ENCODE assay signal across 8 cellular contexts in genomic region chr6:87702589-87702945, GRCh38. TPM values are rescaled to one million over a fixed set of nuclear protein-coding genes. Genes with fewer than 3 reads are reported as not detected.
DNase-seq lines count a peak whose midpoint lies in the region; ATAC-seq and TF ChIP-seq lines count a peak whose summit lies in the region.

No MANE protein-coding gene starts in this region.

- DNase-seq in activated T-cell treated with anti-CD3 and anti-CD28 coated beads, Interleukin-2, amount 50 U/mL, for 24 hours: no peak
- no peak for DNase-seq in activated T-cell treated with anti-CD3 and anti-CD28 coated beads, Interleukin-2, amount 50 U/mL, for 1 hour
- no peak for DNase-seq in Panc1 (ENCODE audit: low read depth, low spot score)
- peak; percentile 55 for DNase-seq in dermis blood vessel endothelial cell
- no peak for DNase-seq in naive B cell
- DNase-seq in GM19240 (ENCODE audit: insufficient read length, low spot score): no peak
- DNase-seq in putamen (ENCODE audit: low spot score): no peak

- H3K27ac ChIP-seq in Panc1 (ENCODE audit: low read length): peak overlapping the region; percentile 94

- H3K9me3 Mint-ChIP-seq in activated T-cell treated with anti-CD3 and anti-CD28 coated beads, Interleukin-2, amount 50 U/mL, for 24 hours: no peaks in the 10 kb centered on the region
- no peaks in the 10 kb centered on the region for H3K9me3 Mint-ChIP-seq in naive B cell

- no peaks in the 10 kb centered on the region for H3K27me3 ChIP-seq in Panc1 (ENCODE audit: control insufficient read depth, insufficient read depth, low read length)

- BruUV-seq in Panc1 (replicated peaks; lab: Mats Ljungman, UMichigan): TSS peak; percentile 97

- intact Hi-C loops in Panc1 (cut with micrococcal nuclease; ENCODE audit: unreplicated experiment): no loop called here

- no peaks in the 10 kb centered on the region; the same call in 1 of the 2 replicates for H3K36me3 ChIP-seq in Panc1 (ENCODE audit: control insufficient read depth, insufficient read depth, low read length)

- peaks cover 30% of the 10 kb centered on the region for H3K4me1 ChIP-seq in Panc1 (ENCODE audit: control insufficient read depth, insufficient read depth, low read length)

- no peak for TF ChIP-seq CTCF in Panc1 (IDR thresholded peaks at IDR 0.05)

- peaks cover 51% of the 10 kb centered on the region for H3K4me1 Mint-ChIP-seq in activated T-cell treated with anti-CD3 and anti-CD28 coated beads, Interleukin-2, amount 50 U/mL, for 24 hours (ENCODE audit: low read depth)
- peaks cover 26 to 39% (median 37%) of the 10 kb centered on the region in 3 donors for H3K4me1 Mint-ChIP-seq in naive B cell

- ATAC-seq in HG03103 (IDR thresholded peaks at IDR 0.05; ENCODE audit: low read depth, unreplicated experiment) (peak; percentile 18), Panc1 (peak; percentile 23; the same call in 1 of the 2 replicates), naive B cell (ENCODE audit: low read depth in 2 of 2) (no peak)

- no peaks in the 10 kb centered on the region for H3K9me3 ChIP-seq in Panc1 (ENCODE audit: control insufficient read depth, insufficient read depth, low read depth, low read length)

- POLR2A ChIA-PET in Panc1 (lab: Charles Lee): interaction anchor here (1.2 kb wide), 1 partner anchor 20 kb away, joined by 3 read pairs; no protein-coding TSS in a partner anchor

- no peaks in the 10 kb centered on the region for H3K27me3 Mint-ChIP-seq in activated T-cell treated with anti-CD3 and anti-CD28 coated beads, Interleukin-2, amount 50 U/mL, for 24 hours
- H3K27me3 Mint-ChIP-seq in naive B cell: no peaks in the 10 kb centered on the region

- peak overlapping the region; percentile 77 to 89 for H3K4me3 ChIP-seq in Panc1 (ENCODE audit: low read depth in 2 of 2, low read length in 2 of 2)

- peak overlapping the region; percentile 90 for H3K4me3 Mint-ChIP-seq in activated T-cell treated with anti-CD3 and anti-CD28 coated beads, Interleukin-2, amount 50 U/mL, for 24 hours
- H3K4me3 Mint-ChIP-seq in naive B cell: peak overlapping the region; percentile 81 to 99 (median 96)

- CTCF ChIA-PET in Panc1 (lab: Charles Lee): no interaction called here

- peaks cover 41% of the 10 kb centered on the region for H3K36me3 Mint-ChIP-seq in activated T-cell treated with anti-CD3 and anti-CD28 coated beads, Interleukin-2, amount 50 U/mL, for 24 hours (ENCODE audit: low read depth)
- H3K36me3 Mint-ChIP-seq in naive B cell: no peaks in the 10 kb centered on the region

- in situ Hi-C loops in Panc1 (cut with HindIII; ENCODE audit: low pct_unique_long_range_greater_than_20kb, low sequenced_read_pairs): no loop called here

- peak overlapping the region; percentile 94 for H3K27ac Mint-ChIP-seq in activated T-cell treated with anti-CD3 and anti-CD28 coated beads, Interleukin-2, amount 50 U/mL, for 24 hours
- peak overlapping the region; percentile 91 to 99 (median 98) for H3K27ac Mint-ChIP-seq in naive B cell

RNA-seq across cellular contexts. Expression of gene AKIRIN2, which starts 0.5 kb away (rescaled TPM):
- total RNA-seq in Panc1 (2021; ENCODE audit: unreplicated experiment): 47.6 TPM
- polyA plus RNA-seq in Panc1 (2012; ENCODE audit: insufficient read length): 30.3 TPM
- 15.1 and 22.2 TPM in 2 replicates for total RNA-seq in dermis blood vessel endothelial cell
- polyA plus RNA-seq in naive B cell (ENCODE audit: low read depth in 6 of 6): 100 to 1,000 TPM in 3 of 6 donors, 10 to 100 TPM in 3; 75.0 to 129 (median 99.1) TPM

Comparison
In these comparisons a context has a peak if more than half of its experiments do, and no peak if none do; other contexts are left out.
1. ATAC-seq: peak in HG03103 (single experiment) and Panc1 (single experiment); none in naive B cell (0 of 2).